27 cellular contexts compared by ENCODE assay signal in the genomic region with DNA sequence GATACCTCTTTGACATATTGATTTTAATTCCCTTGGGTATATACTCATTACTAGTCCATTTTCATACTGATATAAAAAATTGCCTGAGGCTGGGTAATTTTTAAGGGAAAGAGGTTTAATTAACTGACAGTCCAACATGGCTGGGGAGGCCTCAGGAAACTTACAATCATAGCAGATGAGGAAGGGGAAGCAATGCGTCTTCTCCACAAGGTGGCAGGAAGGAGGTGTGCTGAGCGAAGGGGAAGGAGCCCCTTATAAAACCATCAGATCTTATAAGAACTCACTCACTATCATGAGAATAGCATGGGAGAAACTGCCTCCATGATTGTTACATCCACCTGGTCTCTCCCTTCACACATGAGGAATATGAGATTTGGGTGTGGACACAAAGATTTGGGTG. TPM values are rescaled to one million over a fixed set of nuclear protein-coding genes. Genes with fewer than 3 reads are reported as not detected.
DNase-seq lines count a peak whose midpoint lies in the region; ATAC-seq and TF ChIP-seq lines count a peak whose summit lies in the region.
"Had no signal": no experiment of that assay in that cellular context is flagged by ENCODE, and none has a peak within 500 bp of the region (broad histone marks: within the 10 kb centered on the region; RNA-seq: fewer than 3 reads in every experiment).

No MANE protein-coding gene starts in this region.

- no peak for ATAC-seq in CD4-positive, alpha-beta T cell (ENCODE audit: poor library complexity)
- no peak for ATAC-seq in GM18870 (IDR thresholded peaks at IDR 0.05; ENCODE audit: unreplicated experiment)
- ATAC-seq: activated T-helper 17 cell treated with anti-CD3 and anti-CD28 coated beads, Interleukin-2, amount 50 U/mL, for 72 hours; stimulated activated naive B cell treated with anti-CD40 and anti-IgM and Interleukin-4, amounts not matched to agents 10 μg/mL and 1 μg/mL and 100 μg/mL, for 72 hours had no signal

- no peak overlapping the region for H3K4me3 ChIP-seq in mesendoderm (ENCODE audit: low read length)
- H3K4me3 ChIP-seq: coronary artery, Peyer's patch, sigmoid colon, SK-N-MC had no signal

- H3K18ac ChIP-seq in H9 (ENCODE audit: insufficient read length, low read depth, low read length) (no peak overlapping the region), mesendoderm (ENCODE audit: low read length) (no peak overlapping the region)

- H3K56ac ChIP-seq in H9 (ENCODE audit: insufficient read length, low read depth, low read length) = no peak overlapping the region
- no peak overlapping the region for H3K56ac ChIP-seq in mesendoderm (ENCODE audit: low read length)

- H3K23ac ChIP-seq in H9 (ENCODE audit: insufficient read length, low read depth, low read length) = no peak overlapping the region
- no peak overlapping the region for H3K23ac ChIP-seq in mesendoderm (ENCODE audit: low read length)

- H2AK5ac ChIP-seq in H9 (ENCODE audit: insufficient read length, low read length) (no peak overlapping the region), mesendoderm (ENCODE audit: low read length) (no peak overlapping the region)

- H3K27me3 Mint-ChIP-seq in CD4-positive, alpha-beta T cell = peaks cover 27% of the 10 kb centered on the region
- peaks cover 67% of the 10 kb centered on the region for H3K27me3 Mint-ChIP-seq in H9 (ENCODE audit: low read depth)

- POLR2A ChIA-PET in CD4-positive, alpha-beta T cell (lab: Charles Lee) = no interaction called here

- no peaks in the 10 kb centered on the region for H3K4me1 Mint-ChIP-seq in CD4-positive, alpha-beta T cell (ENCODE audit: low read depth)
- H3K4me1 Mint-ChIP-seq in H9 = no peaks in the 10 kb centered on the region
- H3K4me1 Mint-ChIP-seq: activated naive CD8-positive, alpha-beta T cell treated with anti-CD3 and anti-CD28 coated beads, Interleukin-2, amount 10 ng/mL, durations not matched to agents 7 days and 5 days; activated T-helper 17 cell treated with anti-CD3 and anti-CD28 coated beads, Interleukin-2, amount 50 U/mL, for 72 hours had no signal

- H3K27ac ChIP-seq in CD4-positive, alpha-beta T cell (ENCODE audit: low read depth, low read length) = no peak overlapping the region
- H3K27ac ChIP-seq in H9 (ENCODE audit: insufficient read length, low read depth, low read length) (no peak overlapping the region), VCaP (no peak overlapping the region), mesendoderm (ENCODE audit: low read depth, low read length) (no peak overlapping the region)
- H3K27ac ChIP-seq: coronary artery, parathyroid adenoma, Peyer's patch, sigmoid colon, SK-N-MC had no signal

- H3K4me2 ChIP-seq in H9 (ENCODE audit: insufficient read depth, insufficient read length, low read length) = no peak overlapping the region
- no peak overlapping the region for H3K4me2 ChIP-seq in mesendoderm (ENCODE audit: low read length)

- H4K5ac ChIP-seq in H9 (ENCODE audit: insufficient read length, low read depth, low read length) = no peak overlapping the region
- H4K5ac ChIP-seq in mesendoderm (ENCODE audit: low read length) = no peak overlapping the region

- no peak overlapping the region for H3K4me3 Mint-ChIP-seq in CD4-positive, alpha-beta T cell
- no peak overlapping the region for H3K4me3 Mint-ChIP-seq in H9
- H3K4me3 Mint-ChIP-seq: activated naive CD8-positive, alpha-beta T cell treated with anti-CD3 and anti-CD28 coated beads, Interleukin-2, amount 10 ng/mL, durations not matched to agents 7 days and 5 days; activated T-helper 17 cell treated with anti-CD3 and anti-CD28 coated beads, Interleukin-2, amount 50 U/mL, for 72 hours; stimulated activated naive B cell treated with anti-CD40 and anti-IgM and Interleukin-4, amounts not matched to agents 10 μg/mL and 1 μg/mL and 100 μg/mL, for 72 hours had no signal

- TF ChIP-seq CTCF in CD4-positive, alpha-beta T cell (IDR thresholded peaks at IDR 0.05) = peak; percentile 7
- TF ChIP-seq CTCF in H9 (conservative IDR thresholded peaks at IDR 0.05) = peak; percentile 68
- peak; percentile 30; the same call in 1 of the 2 replicates for TF ChIP-seq CTCF in VCaP (conservative IDR thresholded peaks at IDR 0.05)

- H2BK5ac ChIP-seq in H9 (ENCODE audit: insufficient read length, low read length) (no peak overlapping the region), mesendoderm (ENCODE audit: low read length) (no peak overlapping the region)

- no peaks in the 10 kb centered on the region for H3K36me3 ChIP-seq in mesendoderm (ENCODE audit: control insufficient read depth, insufficient read depth, low read length)
- H3K36me3 ChIP-seq: Peyer's patch, sigmoid colon had no signal

- H3K79me1 ChIP-seq in H9 (ENCODE audit: insufficient read depth, low read depth, low read length, poor library complexity, severe bottlenecking) (no peaks in the 10 kb centered on the region), mesendoderm (ENCODE audit: low read length) (no peaks in the 10 kb centered on the region)

- no peak overlapping the region for H4K8ac ChIP-seq in H9 (replicated peaks; ENCODE audit: insufficient read length, low read depth, low read length)
- no peak overlapping the region for H4K8ac ChIP-seq in mesendoderm (ENCODE audit: low read depth, low read length)

- no peaks in the 10 kb centered on the region for H3K36me3 Mint-ChIP-seq in CD4-positive, alpha-beta T cell (ENCODE audit: low read depth)
- H3K36me3 Mint-ChIP-seq in H9 (ENCODE audit: insufficient read depth in 1 of 3, low read depth in 3 of 3) = no peaks in the 10 kb centered on the region
- H3K36me3 Mint-ChIP-seq: activated naive CD8-positive, alpha-beta T cell treated with anti-CD3 and anti-CD28 coated beads, Interleukin-2, amount 10 ng/mL, durations not matched to agents 7 days and 5 days; stimulated activated naive B cell treated with anti-CD40 and anti-IgM and Interleukin-4, amounts not matched to agents 10 μg/mL and 1 μg/mL and 100 μg/mL, for 72 hours had no signal

- DNase-seq in CD4-positive, alpha-beta T cell = no peak
- DNase-seq in H9 (peak; percentile 41), mesendoderm (peak; percentile 41), D341Med (ENCODE audit: low spot score) (no peak), nucleus accumbens (lab: John Stamatoyannopoulos, UW) (no peak), OCI-M1 (lab: John Stamatoyannopoulos, UW) (no peak)
- DNase-seq: activated CD4-positive, alpha-beta T cell treated with anti-CD3 and anti-CD28 coated beads for 1 hour; activated naive CD8-positive, alpha-beta T cell treated with anti-CD3 and anti-CD28 coated beads, Interleukin-2, amount 10 ng/mL, durations not matched to agents 7 days and 5 days; Caco-2; GF-D8; hypothalamus; KG1; kidney; mammary epithelial cell; NCI-H1105; NCI-H2171; NCI-H69; Peyer's patch; sigmoid colon; stimulated activated naive B cell treated with anti-CD40 and anti-IgM and Interleukin-4, amounts not matched to agents 10 μg/mL and 1 μg/mL and 100 μg/mL, for 72 hours; T-helper 9 cell had no signal

- no peak overlapping the region for H4K91ac ChIP-seq in H9 (ENCODE audit: insufficient read length, low read depth, low read length)

- no peaks in the 10 kb centered on the region for H3K23me2 ChIP-seq in H9 (ENCODE audit: insufficient read length, low read depth, low read length, poor library complexity, severe bottlenecking)

- no CpG with 5 or more reads among the region's 2 CpGs for WGBS in H9 (ENCODE audit: extremely low coverage, insufficient read length, low lambda C conversion rate)
- WGBS in mesendoderm (ENCODE audit: extremely low coverage, insufficient coverage, low lambda C conversion rate) = no CpG with 5 or more reads among the region's 2 CpGs

- no peak overlapping the region for H3K14ac ChIP-seq in H9 (ENCODE audit: insufficient read depth, low read length)

- no peak overlapping the region for H2BK20ac ChIP-seq in H9 (ENCODE audit: low read depth, low read length, poor library complexity, severe bottlenecking)

- H4K20me1 ChIP-seq in H9 (ENCODE audit: control insufficient read depth, insufficient read depth, insufficient read length) = no peaks in the 10 kb centered on the region

- no peaks in the 10 kb centered on the region for H3K4me1 ChIP-seq in H9 (ENCODE audit: insufficient read depth, low read length)
- H3K4me1 ChIP-seq in mesendoderm (ENCODE audit: control insufficient read depth, low read depth, low read length) = no peaks in the 10 kb centered on the region
- H3K4me1 ChIP-seq: Caco-2, parathyroid adenoma, Peyer's patch, sigmoid colon had no signal

- CTCF ChIA-PET in CD4-positive, alpha-beta T cell (lab: Charles Lee) = no interaction called here

- H3K79me2 ChIP-seq in H9 (ENCODE audit: insufficient read depth, low read length) = no peaks in the 10 kb centered on the region
- H3K79me2 ChIP-seq in mesendoderm (ENCODE audit: control insufficient read depth, insufficient read depth, low read length) = no peaks in the 10 kb centered on the region
- H3K79me2 ChIP-seq: parathyroid adenoma had no signal

- H2BK120ac ChIP-seq in H9 (ENCODE audit: low read depth, low read length, poor library complexity, severe bottlenecking) (no peak overlapping the region), mesendoderm (ENCODE audit: low read depth, low read length) (no peak overlapping the region)

- H3K27ac Mint-ChIP-seq in CD4-positive, alpha-beta T cell = no peak overlapping the region
- H3K27ac Mint-ChIP-seq in H9 = peak overlapping the region in 1 of 3 experiments; percentile 23; a peak in 1 of 7 replicates
- H3K27ac Mint-ChIP-seq: activated naive CD8-positive, alpha-beta T cell treated with anti-CD3 and anti-CD28 coated beads, Interleukin-2, amount 10 ng/mL, durations not matched to agents 7 days and 5 days; activated T-helper 17 cell treated with anti-CD3 and anti-CD28 coated beads, Interleukin-2, amount 50 U/mL, for 72 hours; stimulated activated naive B cell treated with anti-CD40 and anti-IgM and Interleukin-4, amounts not matched to agents 10 μg/mL and 1 μg/mL and 100 μg/mL, for 72 hours had no signal

- H2BK15ac ChIP-seq in H9 (ENCODE audit: low read depth, low read length) (no peak overlapping the region), mesendoderm (replicated peaks; ENCODE audit: low read depth) (no peak overlapping the region)

- H3T11ph ChIP-seq in H9 (ENCODE audit: low read length) = no peak overlapping the region

- no peak overlapping the region for H2AFZ ChIP-seq in H9 (ENCODE audit: low read length)
- H2AFZ ChIP-seq: parathyroid adenoma had no signal

- H3K27me3 ChIP-seq in CD4-positive, alpha-beta T cell (ENCODE audit: control insufficient read depth, insufficient read depth, low read length) = no peaks in the 10 kb centered on the region
- H3K27me3 ChIP-seq in H9 (ENCODE audit: insufficient read depth, low read length) (no peaks in the 10 kb centered on the region), mesendoderm (ENCODE audit: insufficient read depth, low read length, poor library complexity) (peaks cover 1% of the 10 kb centered on the region)
- H3K27me3 ChIP-seq: Peyer's patch had no signal

- no peak overlapping the region for H3K4ac ChIP-seq in H9 (ENCODE audit: low read depth, low read length)
- no peak overlapping the region for H3K4ac ChIP-seq in mesendoderm (ENCODE audit: low read depth, low read length)

- H3K9ac ChIP-seq in H9 (ENCODE audit: extremely low read depth, insufficient read length, low read length) = no peak overlapping the region
- H3K9ac ChIP-seq in mesendoderm (ENCODE audit: low read length) = no peak overlapping the region
- H3K9ac ChIP-seq: parathyroid adenoma had no signal

- no peaks in the 10 kb centered on the region for H3K9me3 Mint-ChIP-seq in CD4-positive, alpha-beta T cell
- no peaks in the 10 kb centered on the region; a peak in 1 of 5 replicates for H3K9me3 Mint-ChIP-seq in H9

- H2BK12ac ChIP-seq in H9 (ENCODE audit: insufficient read length, low read depth, low read length) = no peak overlapping the region

- peaks cover 3% of the 10 kb centered on the region for H3K9me3 ChIP-seq in CD4-positive, alpha-beta T cell (ENCODE audit: control insufficient read depth, low read length)
- H3K9me3 ChIP-seq in H9 (ENCODE audit: control insufficient read depth, low read depth, low read length) = no peaks in the 10 kb centered on the region
- H3K9me3 ChIP-seq: Caco-2, Peyer's patch, sigmoid colon had no signal

- intact Hi-C loops in CD4-positive, alpha-beta T cell (cut with DNase I, micrococcal nuclease) = no loop called here

RNA-seq across cellular contexts. Expression of a gene that starts 42.4 kb away (rescaled TPM):
- not detected for total RNA-seq in CD4-positive, alpha-beta T cell
- not detected in 2 replicates for total RNA-seq in H9 (2021)
- 1.4 TPM for polyA plus RNA-seq in mesendoderm (2013, experiment 1 of 2)
- 1.3 TPM for polyA plus RNA-seq in mesendoderm (2013, experiment 2 of 2)
- total RNA-seq: activated naive CD8-positive, alpha-beta T cell treated with anti-CD3 and anti-CD28 coated beads, Interleukin-2, amount 10 ng/mL, durations not matched to agents 7 days and 5 days; activated T-helper 17 cell treated with anti-CD3 and anti-CD28 coated beads, Interleukin-2, amount 50 U/mL, for 72 hours; Peyer's patch had no signal

Comparison
In these comparisons a context has a peak if more than half of its experiments do, and no peak if none do; other contexts are left out.
1. DNase-seq: peak in H9 (single experiment) and mesendoderm (single experiment); none in CD4-positive, alpha-beta T cell (0 of 10), D341Med (single experiment), nucleus accumbens (0 of 56) and OCI-M1 (single experiment).
2. CTCF ChIP-seq: peak in every context shown above with its lines; median percentile 68 in H9; 30 in VCaP; 7 in CD4-positive, alpha-beta T cell.